28 cellular contexts compared by ENCODE assay signal in genomic region chr2:145599761-145600160, GRCh38.
DNase-seq lines count a peak whose midpoint lies in the region; ATAC-seq, FAIRE-seq and TF ChIP-seq lines count a peak whose summit lies in the region.
"Had no signal": no experiment of that assay in that cellular context is flagged by ENCODE, and none has a peak within 500 bp of the region (broad histone marks: within the 10 kb centered on the region; RNA-seq: fewer than 3 reads in every experiment).

No MANE protein-coding gene starts in this region.

- H2AFZ ChIP-seq in PC-3 (ENCODE audit: low read length) (no peak overlapping the region), osteoblast (ENCODE audit: low read length) (no peak overlapping the region)

- H3K9me3 ChIP-seq in PC-3 (ENCODE audit: low read length): no peaks in the 10 kb centered on the region
- H3K9me3 ChIP-seq in osteoblast (ENCODE audit: low read depth, low read length): no peaks in the 10 kb centered on the region
- H3K9me3 ChIP-seq: ascending aorta, esophagus squamous epithelium, sigmoid colon, SJSA1, transverse colon had no signal

- intact Hi-C loops in PC-3 (cut with micrococcal nuclease): no loop called here

- H3K4me1 ChIP-seq in PC-3 (ENCODE audit: insufficient read depth, low read length): peaks cover 30% of the 10 kb centered on the region
- H3K4me1 ChIP-seq in osteoblast (ENCODE audit: insufficient read depth, low read length): peaks cover 28% of the 10 kb centered on the region
- H3K4me1 ChIP-seq: ascending aorta, sigmoid colon, transverse colon had no signal

- H3K4me2 ChIP-seq in PC-3 (ENCODE audit: low read length) (no peak overlapping the region), osteoblast (ENCODE audit: insufficient read depth, low read length) (no peak overlapping the region)

- no peaks in the 10 kb centered on the region for H4K20me1 ChIP-seq in PC-3 (ENCODE audit: low read length)
- no peaks in the 10 kb centered on the region for H4K20me1 ChIP-seq in osteoblast (ENCODE audit: insufficient read depth, low read length)

- H3K4me3 Mint-ChIP-seq in chondrocyte (ENCODE audit: unreplicated experiment): no peak overlapping the region
- H3K4me3 Mint-ChIP-seq: CD8-positive, alpha-beta T cell; stimulated activated naive CD8-positive, alpha-beta T cell treated with anti-CD3 and anti-CD28 coated beads, Interleukin-15, amount 100 ng/mL, for 72 hours; T-helper 1 cell treated with Interleukin-12 subunit alpha and Interleukin-12 subunit beta and Interleukin-4 antibody, amounts not matched to agents 30 μg/mL and 1 μg/mL, for 36 hours had no signal

- no peak for ATAC-seq in PC-3
- ATAC-seq: CD8-positive, alpha-beta T cell; stimulated activated naive CD8-positive, alpha-beta T cell treated with anti-CD3 and anti-CD28 coated beads, Interleukin-15, amount 100 ng/mL, for 72 hours had no signal

- CTCF ChIA-PET in PC-3 (lab: Charles Lee): no interaction called here

- H3K79me2 ChIP-seq in PC-3 (ENCODE audit: low read length) (no peaks in the 10 kb centered on the region), osteoblast (ENCODE audit: insufficient read depth, low read length) (no peaks in the 10 kb centered on the region)

- H3K4me3 ChIP-seq in PC-3 (ENCODE audit: low read length) (no peak overlapping the region), osteoblast (ENCODE audit: insufficient read depth, low read length) (no peak overlapping the region), H7 (ENCODE audit: insufficient read depth, low read depth, low read length) (no peak overlapping the region)
- H3K4me3 ChIP-seq: ascending aorta, coronary artery, esophagus squamous epithelium, sigmoid colon, SJSA1, transverse colon had no signal

- H3K27me3 Mint-ChIP-seq in chondrocyte (ENCODE audit: low read depth): no peaks in the 10 kb centered on the region
- H3K27me3 Mint-ChIP-seq: stimulated activated naive CD8-positive, alpha-beta T cell treated with anti-CD3 and anti-CD28 coated beads, Interleukin-15, amount 100 ng/mL, for 72 hours had no signal

- no TSS peak for BruUV-seq in PC-3 (replicated peaks; lab: Mats Ljungman, UMichigan)

- H3K9me2 ChIP-seq in PC-3 (replicated peaks; ENCODE audit: low read length): no peaks in the 10 kb centered on the region

- H3K9me3 Mint-ChIP-seq in chondrocyte (ENCODE audit: low read depth): peaks cover 12% of the 10 kb centered on the region
- H3K9me3 Mint-ChIP-seq: CD8-positive, alpha-beta T cell; stimulated activated naive CD8-positive, alpha-beta T cell treated with anti-CD3 and anti-CD28 coated beads, Interleukin-15, amount 100 ng/mL, for 72 hours; T-helper 1 cell treated with Interleukin-12 subunit alpha and Interleukin-12 subunit beta and Interleukin-4 antibody, amounts not matched to agents 30 μg/mL and 1 μg/mL, for 36 hours had no signal

- POLR2A ChIA-PET in PC-3 (lab: Charles Lee; ENCODE audit: unreplicated experiment): no interaction called here

- H3K27ac Mint-ChIP-seq in chondrocyte (ENCODE audit: unreplicated experiment): peak overlapping the region; percentile 60
- H3K27ac Mint-ChIP-seq: CD8-positive, alpha-beta T cell; stimulated activated naive CD8-positive, alpha-beta T cell treated with anti-CD3 and anti-CD28 coated beads, Interleukin-15, amount 100 ng/mL, for 72 hours; T-helper 1 cell treated with Interleukin-12 subunit alpha and Interleukin-12 subunit beta and Interleukin-4 antibody, amounts not matched to agents 30 μg/mL and 1 μg/mL, for 36 hours had no signal

- H3K27me3 ChIP-seq in PC-3 (ENCODE audit: low read length) (no peaks in the 10 kb centered on the region), osteoblast (ENCODE audit: insufficient read depth, low read length) (no peaks in the 10 kb centered on the region), H7 (ENCODE audit: control insufficient read depth, insufficient read depth, low read length) (no peaks in the 10 kb centered on the region)
- H3K27me3 ChIP-seq: ascending aorta, esophagus squamous epithelium, sigmoid colon, SJSA1, transverse colon had no signal

- TF ChIP-seq CTCF in D721Med (IDR thresholded peaks at IDR 0.05; ENCODE audit: insufficient read depth, missing control alignments): no peak
- no peak for TF ChIP-seq CTCF in PC-3 (conservative IDR thresholded peaks at IDR 0.05; ENCODE audit: low read depth, low read length)
- TF ChIP-seq CTCF in chondrocyte (IDR thresholded peaks at IDR 0.05): no peak
- no peak for TF ChIP-seq CTCF in osteoblast (IDR thresholded peaks at IDR 0.05; ENCODE audit: extremely low read depth, low read depth, low read length)

- no peaks in the 10 kb centered on the region for H3F3A ChIP-seq in PC-3 (ENCODE audit: low read length, unreplicated experiment)

- FAIRE-seq in D721Med (lab: Jason Lieb, UNC): peak; percentile 63
- FAIRE-seq: G401.6, H1 had no signal

- peak overlapping the region; percentile 74; the same call in 1 of the 2 replicates for H3K27ac ChIP-seq in PC-3 (ENCODE audit: low read length)
- H3K27ac ChIP-seq in osteoblast (ENCODE audit: low read depth, low read length): peak overlapping the region; percentile 65
- H3K27ac ChIP-seq: ascending aorta, coronary artery, esophagus squamous epithelium, sigmoid colon, transverse colon had no signal

- no peaks in the 10 kb centered on the region for H3K36me3 Mint-ChIP-seq in chondrocyte (ENCODE audit: low read depth)
- H3K36me3 Mint-ChIP-seq: CD8-positive, alpha-beta T cell had no signal

- DNase-seq in D721Med (ENCODE audit: insufficient read length, low spot score) (no peak), PC-3 (no peak), chondrocyte (ENCODE audit: low spot score) (no peak), osteoblast (ENCODE audit: insufficient read length, low spot score, missing footprints) (peak; percentile 11), H7 (no peak), NCI-H128 (lab: John Stamatoyannopoulos, UW; ENCODE audit: unreplicated experiment) (no peak), SW480 (ENCODE audit: low spot score) (no peak)
- no peak for DNase-seq in activated effector memory CD4-positive, alpha-beta T cell treated with Interleukin-2 at 50 U/mL for 16 hours
- DNase-seq: activated CD4-positive, alpha-beta T cell treated with anti-CD3 and anti-CD28 coated beads for 4 hours; activated naive CD4-positive, alpha-beta T cell treated with anti-CD3 and anti-CD28 coated beads, Interleukin-2, amount 50 U/mL, for 16 hours; activated T-cell treated with anti-CD3 and anti-CD28 coated beads, Interleukin-2, amount 50 U/mL, for 48 hours; CD8-positive, alpha-beta T cell; DMS153; esophagus squamous epithelium; glutamatergic neuron; Karpas-422; mammary epithelial cell; NCI-H187; NCI-H526 treated with DMSO at 0.1 percent for 48 hours; sigmoid colon; stimulated activated naive CD8-positive, alpha-beta T cell treated with anti-CD3 and anti-CD28 coated beads, Interleukin-15, amount 100 ng/mL, for 72 hours; transverse colon had no signal

- H3K4me1 Mint-ChIP-seq in chondrocyte (ENCODE audit: low read depth): peaks cover 36% of the 10 kb centered on the region
- H3K4me1 Mint-ChIP-seq: stimulated activated naive CD8-positive, alpha-beta T cell treated with anti-CD3 and anti-CD28 coated beads, Interleukin-15, amount 100 ng/mL, for 72 hours had no signal

- no peak overlapping the region for H3K9ac ChIP-seq in PC-3 (ENCODE audit: low read length)

- H3K36me3 ChIP-seq in PC-3 (ENCODE audit: low read depth, low read length) (no peaks in the 10 kb centered on the region), osteoblast (ENCODE audit: insufficient read depth, low read length) (no peaks in the 10 kb centered on the region), H7 (replicated peaks; ENCODE audit: control insufficient read depth, insufficient read depth, low read length) (no peaks in the 10 kb centered on the region)
- H3K36me3 ChIP-seq: ascending aorta, esophagus squamous epithelium, sigmoid colon, SJSA1, transverse colon had no signal
